Comparison of ENCODE assay signal across 1 cellular context in the genomic region with DNA sequence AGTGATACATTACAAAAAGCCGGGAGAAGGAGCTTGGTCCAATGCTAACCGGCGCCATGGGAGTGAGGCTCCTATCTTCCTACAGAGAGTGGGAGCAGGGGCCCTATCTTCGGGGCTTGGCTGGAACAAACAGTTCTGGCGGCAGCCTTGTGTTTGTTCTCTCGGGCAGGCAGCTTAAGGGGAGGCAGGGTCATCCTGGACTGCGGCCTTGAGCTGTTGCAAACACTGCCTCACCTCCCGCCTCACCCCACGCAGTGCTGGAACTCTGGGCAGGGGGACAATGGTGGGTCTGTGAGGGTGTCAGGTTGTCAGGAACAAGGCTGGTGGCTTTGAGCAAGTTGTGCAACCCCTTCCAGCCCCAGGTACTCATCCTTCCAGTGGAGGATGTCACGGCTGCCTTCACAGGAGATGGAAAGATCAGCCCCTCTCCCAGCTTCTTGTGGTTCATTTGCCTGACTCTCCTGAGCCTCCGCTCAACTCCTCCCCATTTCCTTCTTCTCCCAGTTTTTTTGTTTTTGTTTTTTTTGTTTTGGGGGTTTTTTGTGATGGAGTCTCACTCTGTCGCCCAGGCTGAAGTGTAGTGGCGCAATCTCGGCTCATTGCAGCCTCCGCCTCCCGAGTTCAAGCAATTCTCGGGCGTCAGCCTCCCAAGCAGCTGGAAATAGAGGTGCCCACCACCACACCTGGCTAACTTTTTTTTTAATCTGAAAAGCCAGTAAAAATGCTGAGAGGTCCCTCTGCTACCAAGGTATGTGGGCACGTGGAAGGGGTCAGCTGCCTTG.
TF ChIP-seq lines count a peak whose summit lies in the region.

No MANE protein-coding gene starts in this region.

TF ChIP-seq in HepG2, 621 proteins besides CTCF, POLR2A, EP300 and RAD21 (continued from another document and continues in another):
- TF ChIP-seq, protein P1, sequence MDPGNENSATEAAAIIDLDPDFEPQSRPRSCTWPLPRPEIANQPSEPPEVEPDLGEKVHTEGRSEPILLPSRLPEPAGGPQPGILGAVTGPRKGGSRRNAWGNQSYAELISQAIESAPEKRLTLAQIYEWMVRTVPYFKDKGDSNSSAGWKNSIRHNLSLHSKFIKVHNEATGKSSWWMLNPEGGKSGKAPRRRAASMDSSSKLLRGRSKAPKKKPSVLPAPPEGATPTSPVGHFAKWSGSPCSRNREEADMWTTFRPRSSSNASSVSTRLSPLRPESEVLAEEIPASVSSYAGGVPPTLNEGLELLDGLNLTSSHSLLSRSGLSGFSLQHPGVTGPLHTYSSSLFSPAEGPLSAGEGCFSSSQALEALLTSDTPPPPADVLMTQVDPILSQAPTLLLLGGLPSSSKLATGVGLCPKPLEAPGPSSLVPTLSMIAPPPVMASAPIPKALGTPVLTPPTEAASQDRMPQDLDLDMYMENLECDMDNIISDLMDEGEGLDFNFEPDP (CRISPR knock-in tag; conservative IDR thresholded peaks at IDR 0.05), result 0 out of 2 replicates have a peak, but pooled peaks have one; percentile 70
- TF ChIP-seq IRX3 (CRISPR knock-in tag; IDR thresholded peaks at IDR 0.05; ENCODE audit: borderline replicate concordance, low read depth), result peak; percentile 91
- TF ChIP-seq MAFG (CRISPR knock-in tag; IDR thresholded peaks at IDR 0.05), result no peak
- no peak for TF ChIP-seq SP2 (CRISPR knock-in tag; IDR thresholded peaks at IDR 0.05)
- TF ChIP-seq ZNF260 (CRISPR knock-in tag; IDR thresholded peaks at IDR 0.05; ENCODE audit: borderline replicate concordance, low read depth), result no peak
- no peak for TF ChIP-seq SRY (CRISPR knock-in tag; IDR thresholded peaks at IDR 0.05)
- no peak for TF ChIP-seq MTF1 (CRISPR knock-in tag; IDR thresholded peaks at IDR 0.05)
- TF ChIP-seq, protein P2, sequence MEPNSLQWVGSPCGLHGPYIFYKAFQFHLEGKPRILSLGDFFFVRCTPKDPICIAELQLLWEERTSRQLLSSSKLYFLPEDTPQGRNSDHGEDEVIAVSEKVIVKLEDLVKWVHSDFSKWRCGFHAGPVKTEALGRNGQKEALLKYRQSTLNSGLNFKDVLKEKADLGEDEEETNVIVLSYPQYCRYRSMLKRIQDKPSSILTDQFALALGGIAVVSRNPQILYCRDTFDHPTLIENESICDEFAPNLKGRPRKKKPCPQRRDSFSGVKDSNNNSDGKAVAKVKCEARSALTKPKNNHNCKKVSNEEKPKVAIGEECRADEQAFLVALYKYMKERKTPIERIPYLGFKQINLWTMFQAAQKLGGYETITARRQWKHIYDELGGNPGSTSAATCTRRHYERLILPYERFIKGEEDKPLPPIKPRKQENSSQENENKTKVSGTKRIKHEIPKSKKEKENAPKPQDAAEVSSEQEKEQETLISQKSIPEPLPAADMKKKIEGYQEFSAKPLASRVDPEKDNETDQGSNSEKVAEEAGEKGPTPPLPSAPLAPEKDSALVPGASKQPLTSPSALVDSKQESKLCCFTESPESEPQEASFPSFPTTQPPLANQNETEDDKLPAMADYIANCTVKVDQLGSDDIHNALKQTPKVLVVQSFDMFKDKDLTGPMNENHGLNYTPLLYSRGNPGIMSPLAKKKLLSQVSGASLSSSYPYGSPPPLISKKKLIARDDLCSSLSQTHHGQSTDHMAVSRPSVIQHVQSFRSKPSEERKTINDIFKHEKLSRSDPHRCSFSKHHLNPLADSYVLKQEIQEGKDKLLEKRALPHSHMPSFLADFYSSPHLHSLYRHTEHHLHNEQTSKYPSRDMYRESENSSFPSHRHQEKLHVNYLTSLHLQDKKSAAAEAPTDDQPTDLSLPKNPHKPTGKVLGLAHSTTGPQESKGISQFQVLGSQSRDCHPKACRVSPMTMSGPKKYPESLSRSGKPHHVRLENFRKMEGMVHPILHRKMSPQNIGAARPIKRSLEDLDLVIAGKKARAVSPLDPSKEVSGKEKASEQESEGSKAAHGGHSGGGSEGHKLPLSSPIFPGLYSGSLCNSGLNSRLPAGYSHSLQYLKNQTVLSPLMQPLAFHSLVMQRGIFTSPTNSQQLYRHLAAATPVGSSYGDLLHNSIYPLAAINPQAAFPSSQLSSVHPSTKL (CRISPR knock-in tag; IDR thresholded peaks at IDR 0.05), result peak; percentile 94
- no peak for TF ChIP-seq AGO2 (optimal IDR thresholded peaks at IDR 0.05; ENCODE audit: low read depth, low read length)
- TF ChIP-seq, protein P3, sequence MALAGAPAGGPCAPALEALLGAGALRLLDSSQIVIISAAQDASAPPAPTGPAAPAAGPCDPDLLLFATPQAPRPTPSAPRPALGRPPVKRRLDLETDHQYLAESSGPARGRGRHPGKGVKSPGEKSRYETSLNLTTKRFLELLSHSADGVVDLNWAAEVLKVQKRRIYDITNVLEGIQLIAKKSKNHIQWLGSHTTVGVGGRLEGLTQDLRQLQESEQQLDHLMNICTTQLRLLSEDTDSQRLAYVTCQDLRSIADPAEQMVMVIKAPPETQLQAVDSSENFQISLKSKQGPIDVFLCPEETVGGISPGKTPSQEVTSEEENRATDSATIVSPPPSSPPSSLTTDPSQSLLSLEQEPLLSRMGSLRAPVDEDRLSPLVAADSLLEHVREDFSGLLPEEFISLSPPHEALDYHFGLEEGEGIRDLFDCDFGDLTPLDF (CRISPR knock-in tag; IDR thresholded peaks at IDR 0.05), result peak; percentile 73; the same call in 1 of the 2 replicates
- peak; percentile 89 for TF ChIP-seq HDAC1 (CRISPR knock-in tag; IDR thresholded peaks at IDR 0.05)
- TF ChIP-seq, protein P4, sequence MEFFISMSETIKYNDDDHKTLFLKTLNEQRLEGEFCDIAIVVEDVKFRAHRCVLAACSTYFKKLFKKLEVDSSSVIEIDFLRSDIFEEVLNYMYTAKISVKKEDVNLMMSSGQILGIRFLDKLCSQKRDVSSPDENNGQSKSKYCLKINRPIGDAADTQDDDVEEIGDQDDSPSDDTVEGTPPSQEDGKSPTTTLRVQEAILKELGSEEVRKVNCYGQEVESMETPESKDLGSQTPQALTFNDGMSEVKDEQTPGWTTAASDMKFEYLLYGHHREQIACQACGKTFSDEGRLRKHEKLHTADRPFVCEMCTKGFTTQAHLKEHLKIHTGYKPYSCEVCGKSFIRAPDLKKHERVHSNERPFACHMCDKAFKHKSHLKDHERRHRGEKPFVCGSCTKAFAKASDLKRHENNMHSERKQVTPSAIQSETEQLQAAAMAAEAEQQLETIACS (CRISPR knock-in tag; IDR thresholded peaks at IDR 0.05), result no peak
- TF ChIP-seq ZNF160 (CRISPR knock-in tag; IDR thresholded peaks at IDR 0.05), result 0 out of 2 replicates have a peak, but pooled peaks have one; percentile 60
- TF ChIP-seq, protein P5, sequence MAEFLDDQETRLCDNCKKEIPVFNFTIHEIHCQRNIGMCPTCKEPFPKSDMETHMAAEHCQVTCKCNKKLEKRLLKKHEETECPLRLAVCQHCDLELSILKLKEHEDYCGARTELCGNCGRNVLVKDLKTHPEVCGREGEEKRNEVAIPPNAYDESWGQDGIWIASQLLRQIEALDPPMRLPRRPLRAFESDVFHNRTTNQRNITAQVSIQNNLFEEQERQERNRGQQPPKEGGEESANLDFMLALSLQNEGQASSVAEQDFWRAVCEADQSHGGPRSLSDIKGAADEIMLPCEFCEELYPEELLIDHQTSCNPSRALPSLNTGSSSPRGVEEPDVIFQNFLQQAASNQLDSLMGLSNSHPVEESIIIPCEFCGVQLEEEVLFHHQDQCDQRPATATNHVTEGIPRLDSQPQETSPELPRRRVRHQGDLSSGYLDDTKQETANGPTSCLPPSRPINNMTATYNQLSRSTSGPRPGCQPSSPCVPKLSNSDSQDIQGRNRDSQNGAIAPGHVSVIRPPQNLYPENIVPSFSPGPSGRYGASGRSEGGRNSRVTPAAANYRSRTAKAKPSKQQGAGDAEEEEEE (CRISPR knock-in tag; IDR thresholded peaks at IDR 0.05; ENCODE audit: borderline replicate concordance), result no peak
- TF ChIP-seq, protein P6, sequence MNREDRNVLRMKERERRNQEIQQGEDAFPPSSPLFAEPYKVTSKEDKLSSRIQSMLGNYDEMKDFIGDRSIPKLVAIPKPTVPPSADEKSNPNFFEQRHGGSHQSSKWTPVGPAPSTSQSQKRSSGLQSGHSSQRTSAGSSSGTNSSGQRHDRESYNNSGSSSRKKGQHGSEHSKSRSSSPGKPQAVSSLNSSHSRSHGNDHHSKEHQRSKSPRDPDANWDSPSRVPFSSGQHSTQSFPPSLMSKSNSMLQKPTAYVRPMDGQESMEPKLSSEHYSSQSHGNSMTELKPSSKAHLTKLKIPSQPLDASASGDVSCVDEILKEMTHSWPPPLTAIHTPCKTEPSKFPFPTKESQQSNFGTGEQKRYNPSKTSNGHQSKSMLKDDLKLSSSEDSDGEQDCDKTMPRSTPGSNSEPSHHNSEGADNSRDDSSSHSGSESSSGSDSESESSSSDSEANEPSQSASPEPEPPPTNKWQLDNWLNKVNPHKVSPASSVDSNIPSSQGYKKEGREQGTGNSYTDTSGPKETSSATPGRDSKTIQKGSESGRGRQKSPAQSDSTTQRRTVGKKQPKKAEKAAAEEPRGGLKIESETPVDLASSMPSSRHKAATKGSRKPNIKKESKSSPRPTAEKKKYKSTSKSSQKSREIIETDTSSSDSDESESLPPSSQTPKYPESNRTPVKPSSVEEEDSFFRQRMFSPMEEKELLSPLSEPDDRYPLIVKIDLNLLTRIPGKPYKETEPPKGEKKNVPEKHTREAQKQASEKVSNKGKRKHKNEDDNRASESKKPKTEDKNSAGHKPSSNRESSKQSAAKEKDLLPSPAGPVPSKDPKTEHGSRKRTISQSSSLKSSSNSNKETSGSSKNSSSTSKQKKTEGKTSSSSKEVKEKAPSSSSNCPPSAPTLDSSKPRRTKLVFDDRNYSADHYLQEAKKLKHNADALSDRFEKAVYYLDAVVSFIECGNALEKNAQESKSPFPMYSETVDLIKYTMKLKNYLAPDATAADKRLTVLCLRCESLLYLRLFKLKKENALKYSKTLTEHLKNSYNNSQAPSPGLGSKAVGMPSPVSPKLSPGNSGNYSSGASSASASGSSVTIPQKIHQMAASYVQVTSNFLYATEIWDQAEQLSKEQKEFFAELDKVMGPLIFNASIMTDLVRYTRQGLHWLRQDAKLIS (CRISPR knock-in tag; IDR thresholded peaks at IDR 0.05), result no peak
- TF ChIP-seq NR2F1 (CRISPR knock-in tag; IDR thresholded peaks at IDR 0.05), result peak; percentile 77 to 81; a peak in 3 of 4 replicates
- TF ChIP-seq, protein P7, sequence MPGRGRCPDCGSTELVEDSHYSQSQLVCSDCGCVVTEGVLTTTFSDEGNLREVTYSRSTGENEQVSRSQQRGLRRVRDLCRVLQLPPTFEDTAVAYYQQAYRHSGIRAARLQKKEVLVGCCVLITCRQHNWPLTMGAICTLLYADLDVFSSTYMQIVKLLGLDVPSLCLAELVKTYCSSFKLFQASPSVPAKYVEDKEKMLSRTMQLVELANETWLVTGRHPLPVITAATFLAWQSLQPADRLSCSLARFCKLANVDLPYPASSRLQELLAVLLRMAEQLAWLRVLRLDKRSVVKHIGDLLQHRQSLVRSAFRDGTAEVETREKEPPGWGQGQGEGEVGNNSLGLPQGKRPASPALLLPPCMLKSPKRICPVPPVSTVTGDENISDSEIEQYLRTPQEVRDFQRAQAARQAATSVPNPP (CRISPR knock-in tag; IDR thresholded peaks at IDR 0.05), result peak; percentile 89
- TF ChIP-seq HMGA1 (CRISPR knock-in tag; conservative IDR thresholded peaks at IDR 0.05), result no peak
- TF ChIP-seq ZNF569 (CRISPR knock-in tag; IDR thresholded peaks at IDR 0.05; ENCODE audit: borderline replicate concordance), result no peak
- peak; percentile 72; the same call in 1 of the 2 replicates for TF ChIP-seq PPARG (CRISPR knock-in tag; conservative IDR thresholded peaks at IDR 0.05)
- TF ChIP-seq BHLHE40 (IDR thresholded peaks at IDR 0.05; ENCODE audit: low read length), result no peak; the same call in 1 of the 2 replicates
- TF ChIP-seq HNRNPUL1 (IDR thresholded peaks at IDR 0.05; ENCODE audit: low read depth, low read length), result no peak
- TF ChIP-seq ZSCAN29 (CRISPR knock-in tag; conservative IDR thresholded peaks at IDR 0.05), result peak; percentile 50
- TF ChIP-seq AHR (CRISPR knock-in tag; IDR thresholded peaks at IDR 0.05), result peak; percentile 96; the same call in 1 of the 2 replicates
- TF ChIP-seq GABPB1 (CRISPR knock-in tag; IDR thresholded peaks at IDR 0.05), result peak; percentile 62
- TF ChIP-seq ZKSCAN5 (CRISPR knock-in tag; IDR thresholded peaks at IDR 0.05), result no peak; the same call in 1 of the 2 replicates
- TF ChIP-seq, protein P8, sequence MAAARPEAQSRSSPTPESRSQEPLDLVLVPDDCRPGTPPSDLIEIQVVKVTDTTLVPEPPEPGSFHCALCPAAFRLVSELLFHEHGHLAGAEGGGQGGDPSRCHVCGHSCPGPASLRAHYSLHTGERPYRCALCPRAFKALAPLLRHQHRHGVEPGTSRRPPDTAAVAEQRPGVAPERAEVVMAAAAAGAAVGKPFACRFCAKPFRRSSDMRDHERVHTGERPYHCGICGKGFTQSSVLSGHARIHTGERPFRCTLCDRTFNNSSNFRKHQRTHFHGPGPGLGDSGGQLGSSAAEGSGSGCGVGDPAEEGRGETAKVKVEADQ (CRISPR knock-in tag; IDR thresholded peaks at IDR 0.05; ENCODE audit: borderline replicate concordance), result no peak
- 0 out of 2 replicates have a peak, but pooled peaks have one; percentile 59 for TF ChIP-seq DR1 (CRISPR knock-in tag; IDR thresholded peaks at IDR 0.05)
- TF ChIP-seq POLR2AphosphoS5 (IDR thresholded peaks at IDR 0.05; ENCODE audit: low read depth, low read length), result peak; percentile 7; the same call in 1 of the 2 replicates
- peak; percentile 64; the same call in 1 of the 2 replicates for TF ChIP-seq NFKB2 (CRISPR knock-in tag; IDR thresholded peaks at IDR 0.05; ENCODE audit: borderline replicate concordance)
- TF ChIP-seq ZNF296 (CRISPR knock-in tag; conservative IDR thresholded peaks at IDR 0.05), result no peak
- peak; percentile 84 for TF ChIP-seq SAP130 (CRISPR knock-in tag; IDR thresholded peaks at IDR 0.05; ENCODE audit: low read depth)
- peak; percentile 94 for TF ChIP-seq ZNF747 (CRISPR knock-in tag; IDR thresholded peaks at IDR 0.05; ENCODE audit: borderline replicate concordance)
- peak; percentile 95 for TF ChIP-seq MED1 (CRISPR knock-in tag; IDR thresholded peaks at IDR 0.05)
- TF ChIP-seq, protein P9, sequence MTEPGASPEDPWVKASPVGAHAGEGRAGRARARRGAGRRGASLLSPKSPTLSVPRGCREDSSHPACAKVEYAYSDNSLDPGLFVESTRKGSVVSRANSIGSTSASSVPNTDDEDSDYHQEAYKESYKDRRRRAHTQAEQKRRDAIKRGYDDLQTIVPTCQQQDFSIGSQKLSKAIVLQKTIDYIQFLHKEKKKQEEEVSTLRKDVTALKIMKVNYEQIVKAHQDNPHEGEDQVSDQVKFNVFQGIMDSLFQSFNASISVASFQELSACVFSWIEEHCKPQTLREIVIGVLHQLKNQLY (CRISPR knock-in tag; IDR thresholded peaks at IDR 0.05), result peak; percentile 85
- no peak for TF ChIP-seq ZNF432 (CRISPR knock-in tag; IDR thresholded peaks at IDR 0.05; ENCODE audit: borderline replicate concordance)
- TF ChIP-seq, protein P10, sequence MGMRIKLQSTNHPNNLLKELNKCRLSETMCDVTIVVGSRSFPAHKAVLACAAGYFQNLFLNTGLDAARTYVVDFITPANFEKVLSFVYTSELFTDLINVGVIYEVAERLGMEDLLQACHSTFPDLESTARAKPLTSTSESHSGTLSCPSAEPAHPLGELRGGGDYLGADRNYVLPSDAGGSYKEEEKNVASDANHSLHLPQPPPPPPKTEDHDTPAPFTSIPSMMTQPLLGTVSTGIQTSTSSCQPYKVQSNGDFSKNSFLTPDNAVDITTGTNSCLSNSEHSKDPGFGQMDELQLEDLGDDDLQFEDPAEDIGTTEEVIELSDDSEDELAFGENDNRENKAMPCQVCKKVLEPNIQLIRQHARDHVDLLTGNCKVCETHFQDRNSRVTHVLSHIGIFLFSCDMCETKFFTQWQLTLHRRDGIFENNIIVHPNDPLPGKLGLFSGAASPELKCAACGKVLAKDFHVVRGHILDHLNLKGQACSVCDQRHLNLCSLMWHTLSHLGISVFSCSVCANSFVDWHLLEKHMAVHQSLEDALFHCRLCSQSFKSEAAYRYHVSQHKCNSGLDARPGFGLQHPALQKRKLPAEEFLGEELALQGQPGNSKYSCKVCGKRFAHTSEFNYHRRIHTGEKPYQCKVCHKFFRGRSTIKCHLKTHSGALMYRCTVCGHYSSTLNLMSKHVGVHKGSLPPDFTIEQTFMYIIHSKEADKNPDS (CRISPR knock-in tag; IDR thresholded peaks at IDR 0.05), result peak; percentile 80; the same call in 1 of the 2 replicates
